Comparison of ENCODE assay signal across 8 cellular contexts in the genomic region with DNA sequence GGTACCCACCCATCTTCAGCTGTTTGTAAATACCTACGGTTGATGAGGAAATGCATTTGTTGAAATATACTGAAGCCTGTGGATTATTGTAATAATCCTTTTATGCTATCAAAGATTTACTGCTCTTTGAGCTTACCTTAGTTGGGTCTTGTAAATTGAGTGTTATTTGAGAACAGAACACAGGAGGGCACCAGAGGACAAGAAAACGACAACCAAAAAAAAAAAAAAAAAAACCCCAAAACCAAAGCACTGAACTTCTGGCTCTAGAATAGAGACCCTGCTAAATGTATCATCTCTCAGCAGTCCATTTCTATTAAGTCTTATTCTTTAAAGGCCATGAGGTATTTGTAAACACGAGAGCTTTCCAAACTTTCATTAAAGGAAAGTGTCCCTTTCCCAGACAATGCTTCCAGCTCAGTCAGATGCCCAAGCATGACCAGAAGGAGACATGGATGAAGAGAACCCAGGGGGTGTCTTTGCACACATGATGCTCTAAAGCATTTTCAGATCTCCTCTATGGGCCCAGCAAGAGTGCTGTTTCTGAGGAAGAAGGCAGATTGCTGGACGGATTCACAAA.
DNase-seq lines count a peak whose midpoint lies in the region; ATAC-seq, FAIRE-seq and TF ChIP-seq lines count a peak whose summit lies in the region.

No MANE protein-coding gene starts in this region.

- no peak overlapping the region for H4K5ac ChIP-seq in H1 (ENCODE audit: insufficient read length, low read depth, low read length)

- no peak overlapping the region for H2AFZ ChIP-seq in H1 (ENCODE audit: low read length)

- POLR2A ChIA-PET in H1 (lab: Charles Lee; ENCODE audit: partially characterized antibody): no interaction called here

- TF ChIP-seq RAD21 in H1 (IDR thresholded peaks at IDR 0.05 in 1 of 2, conservative IDR thresholded peaks at IDR 0.05 in 1 of 2; ENCODE audit: low read depth in 2 of 2, low read length in 2 of 2): peak; percentile 77 to 81

- H3K79me2 ChIP-seq in H1 (ENCODE audit: control insufficient read depth in 1 of 2, insufficient read depth in 2 of 2, low read length in 2 of 2): no peaks in the 10 kb centered on the region

- H3K9me3 ChIP-seq in H1 (ENCODE audit: insufficient read depth in 2 of 2, low read depth in 1 of 2, low read length in 1 of 2): no peaks in the 10 kb centered on the region

- intact Hi-C loops in Right ventricle myocardium inferior (cut with DNase I): no loop called here

- ATAC-seq in HG03039 (IDR thresholded peaks at IDR 0.05; ENCODE audit: unreplicated experiment): no peak
- ATAC-seq in HG03175 (IDR thresholded peaks at IDR 0.05; ENCODE audit: unreplicated experiment): no peak
- no peak for ATAC-seq in Right ventricle myocardium inferior

- WGBS in H1 (ENCODE audit: extremely low coverage in 1 of 2, insufficient coverage in 1 of 2, insufficient read length in 1 of 2, insufficient replicate concordance in 2 of 2, low coverage in 1 of 2, low lambda C conversion rate in 2 of 2, missing lambda C conversion rate in 1 of 2), 2 experiments: 20% methylated on average over 4 of the region's 4 CpGs; no CpG with 5 or more reads in 1 of the 2 experiments

- no peaks in the 10 kb centered on the region for H3K79me1 ChIP-seq in H1 (ENCODE audit: low read depth, low read length)

- no peak overlapping the region for H3K14ac ChIP-seq in H1 (ENCODE audit: insufficient read length)

- H2BK12ac ChIP-seq in H1 (ENCODE audit: low read depth, low read length): no peak overlapping the region

- no peaks in the 10 kb centered on the region for H3K36me3 ChIP-seq in H1 (ENCODE audit: control insufficient read depth in 2 of 4, insufficient read depth in 4 of 4, low read length in 3 of 4)

- no peak overlapping the region for H3K27ac ChIP-seq in H1 (ENCODE audit: low read depth, low read length)

- no peak overlapping the region for H3K4me2 ChIP-seq in H1 (ENCODE audit: insufficient read depth in 1 of 2, low read depth in 2 of 2, low read length in 2 of 2)

- no peaks in the 10 kb centered on the region for H4K20me1 ChIP-seq in H1 (replicated peaks in 1 of 2; ENCODE audit: control insufficient read depth in 1 of 2, insufficient read depth in 2 of 2, low read length in 2 of 2)

- no peaks in the 10 kb centered on the region for H3K27me3 ChIP-seq in H1 (replicated peaks in 1 of 4; ENCODE audit: control insufficient read depth in 3 of 4, extremely low read depth in 1 of 4, insufficient read depth in 3 of 4, low read length in 3 of 4)

- TF ChIP-seq POLR2A in H1 (IDR thresholded peaks at IDR 0.05; ENCODE audit: control extremely low read depth in 1 of 2, low read depth in 2 of 2, low read length in 2 of 2): no peak

- no peak overlapping the region for H3K23ac ChIP-seq in H1 (ENCODE audit: insufficient read length)

- H3K56ac ChIP-seq in H1 (replicated peaks; ENCODE audit: insufficient read length, low read depth, low read length): no peak overlapping the region

- no peak overlapping the region for H4K91ac ChIP-seq in H1 (replicated peaks; ENCODE audit: insufficient read length, low read length)

- peak; percentile 11 for DNase-seq in NOMO-1 treated with DMSO at 0.1 percent for 48 hours (lab: John Stamatoyannopoulos, UW; ENCODE audit: unreplicated experiment)
- no peak for DNase-seq in NOMO-1 treated with dmso at 0.1 percent for 144 hours (lab: John Stamatoyannopoulos, UW; ENCODE audit: unreplicated experiment)
- peak; percentile 59 for DNase-seq in NCI-H1694 treated with DMSO at 0.1 percent for 48 hours (lab: John Stamatoyannopoulos, UW)
- DNase-seq in H1 (ENCODE audit: low read depth in 1 of 2, low spot score in 2 of 2): no peak
- DNase-seq in renal cortical epithelial cell (ENCODE audit: low read depth): peak; percentile 38
- no peak for DNase-seq in Right ventricle myocardium inferior (ENCODE audit: missing footprints)

- no peak overlapping the region for H3K4me3 ChIP-seq in H1 (ENCODE audit: extremely low read depth in 1 of 4, insufficient read depth in 2 of 4, low read depth in 3 of 4, low read length in 4 of 4)

- no peak for TF ChIP-seq EP300 in H1 (IDR thresholded peaks at IDR 0.05; ENCODE audit: borderline replicate concordance in 1 of 2, low read depth in 2 of 2, low read length in 2 of 2)

- H3K4ac ChIP-seq in H1 (replicated peaks; ENCODE audit: insufficient read length, low read depth, low read length): no peak overlapping the region

- CTCF ChIA-PET in H1 (lab: Charles Lee; ENCODE audit: partially characterized antibody): interaction anchor here (0.6 to 3.7 kb wide), 47 partner anchors 9 to 1917 kb away, joined by 3 to 37 read pairs (median 4); no protein-coding TSS in a partner anchor

- H2BK20ac ChIP-seq in H1 (ENCODE audit: low read length): no peak overlapping the region

- FAIRE-seq in H1 (lab: Jason Lieb, UNC): peak; percentile 62

- H2BK5ac ChIP-seq in H1 (ENCODE audit: low read depth, low read length): no peak overlapping the region

- no peak overlapping the region for H2BK120ac ChIP-seq in H1 (replicated peaks; ENCODE audit: low read depth, low read length)

- H2AK5ac ChIP-seq in H1 (ENCODE audit: low read depth, low read length): no peak overlapping the region

- H3K4me1 ChIP-seq in H1 (replicated peaks in 1 of 4; ENCODE audit: control insufficient read depth in 3 of 4, insufficient read depth in 4 of 4, low read length in 3 of 4): no peaks in the 10 kb centered on the region; a peak in 1 of 7 replicates

- no peak overlapping the region for H3K9ac ChIP-seq in H1 (replicated peaks in 1 of 4; ENCODE audit: extremely low read depth in 1 of 4, low read depth in 3 of 4, low read length in 3 of 4)

- H4K8ac ChIP-seq in H1 (ENCODE audit: extremely low read depth, insufficient read depth, low read length): no peak overlapping the region

- peak in 2 of 3 experiments; percentile 35 to 40; a peak in 2 of 4 replicates for TF ChIP-seq CTCF in H1 (IDR thresholded peaks at IDR 0.05; ENCODE audit: control extremely low read depth in 1 of 3, insufficient read depth in 1 of 3, low read depth in 1 of 3, low read length in 3 of 3)

- no peak overlapping the region for H3K18ac ChIP-seq in H1 (ENCODE audit: extremely low read depth, low read length)

- H3K23me2 ChIP-seq in H1 (ENCODE audit: low read depth, low read length): no peaks in the 10 kb centered on the region

- no peak overlapping the region for H2BK15ac ChIP-seq in H1 (ENCODE audit: low read length)

TF ChIP-seq in H1, 55 proteins besides CTCF, POLR2A, EP300 and RAD21:
- no peak for TF ChIP-seq SAP30 (IDR thresholded peaks at IDR 0.05; ENCODE audit: insufficient read depth, insufficient replicate concordance, low read length)
- no peak for TF ChIP-seq MAFK (IDR thresholded peaks at IDR 0.05; ENCODE audit: low read depth, low read length)
- no peak for TF ChIP-seq TEAD4 (IDR thresholded peaks at IDR 0.05; ENCODE audit: low read depth, low read length)
- no peak for TF ChIP-seq NRF1 (IDR thresholded peaks at IDR 0.05; ENCODE audit: low read depth, low read length)
- TF ChIP-seq SP2 (IDR thresholded peaks at IDR 0.05; ENCODE audit: low read length): no peak
- no peak for TF ChIP-seq RNF2 (IDR thresholded peaks at IDR 0.05; ENCODE audit: borderline replicate concordance, low read depth, low read length, missing control alignments, poor library complexity, severe bottlenecking)
- no peak for TF ChIP-seq EZH2 (IDR thresholded peaks at IDR 0.05; ENCODE audit: low read depth, low read length, severe bottlenecking)
- no peak for TF ChIP-seq POLR2AphosphoS5 (IDR thresholded peaks at IDR 0.05; ENCODE audit: low read depth, low read length)
- no peak for TF ChIP-seq CBX8 (IDR thresholded peaks at IDR 0.05; ENCODE audit: borderline replicate concordance, low read depth, low read length)
- TF ChIP-seq SP4 (IDR thresholded peaks at IDR 0.05; ENCODE audit: low read length): no peak
- no peak for TF ChIP-seq RXRA (IDR thresholded peaks at IDR 0.05; ENCODE audit: insufficient read depth, low read depth, low read length)
- no peak for TF ChIP-seq KDM1A (IDR thresholded peaks at IDR 0.05; ENCODE audit: borderline replicate concordance, low read length)
- TF ChIP-seq SUZ12 (IDR thresholded peaks at IDR 0.05; ENCODE audit: low read length): no peak
- TF ChIP-seq, protein P1, sequence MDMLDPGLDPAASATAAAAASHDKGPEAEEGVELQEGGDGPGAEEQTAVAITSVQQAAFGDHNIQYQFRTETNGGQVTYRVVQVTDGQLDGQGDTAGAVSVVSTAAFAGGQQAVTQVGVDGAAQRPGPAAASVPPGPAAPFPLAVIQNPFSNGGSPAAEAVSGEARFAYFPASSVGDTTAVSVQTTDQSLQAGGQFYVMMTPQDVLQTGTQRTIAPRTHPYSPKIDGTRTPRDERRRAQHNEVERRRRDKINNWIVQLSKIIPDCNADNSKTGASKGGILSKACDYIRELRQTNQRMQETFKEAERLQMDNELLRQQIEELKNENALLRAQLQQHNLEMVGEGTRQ (IDR thresholded peaks at IDR 0.05; ENCODE audit: low read length): no peak
- TF ChIP-seq RFX5 (IDR thresholded peaks at IDR 0.05; ENCODE audit: borderline replicate concordance, low read depth, low read length): no peak
- no peak for TF ChIP-seq CTBP2 (IDR thresholded peaks at IDR 0.05; ENCODE audit: borderline replicate concordance, insufficient read depth, insufficient read length, low read length)
- no peak for TF ChIP-seq CREB1 (IDR thresholded peaks at IDR 0.05)
- TF ChIP-seq GTF2F1 (IDR thresholded peaks at IDR 0.05; ENCODE audit: borderline replicate concordance, low read depth, low read length): no peak
- no peak for TF ChIP-seq HDAC6 (IDR thresholded peaks at IDR 0.05; ENCODE audit: low read depth, low read length)
- no peak for TF ChIP-seq JUN (IDR thresholded peaks at IDR 0.05; ENCODE audit: low read depth, low read length)

Comparison
In these comparisons a context has a peak if more than half of its experiments do, and no peak if none do; other contexts are left out.
1. DNase-seq: peak in NOMO-1 treated with DMSO at 0.1 percent for 48 hours (single experiment), NCI-H1694 treated with DMSO at 0.1 percent for 48 hours (single experiment) and renal cortical epithelial cell (single experiment); none in NOMO-1 treated with dmso at 0.1 percent for 144 hours (single experiment), H1 (0 of 2) and Right ventricle myocardium inferior (single experiment).